12 cellular contexts compared by ENCODE assay signal in genomic region chr6:21738180-21739094, GRCh38.
DNase-seq lines count a peak whose midpoint lies in the region; ATAC-seq, FAIRE-seq and TF ChIP-seq lines count a peak whose summit lies in the region.
"Had no signal": no experiment of that assay in that cellular context is flagged by ENCODE, and none has a peak within 500 bp of the region (broad histone marks: within the 10 kb centered on the region; RNA-seq: fewer than 3 reads in every experiment).

No MANE protein-coding gene starts in this region.

- no peaks in the 10 kb centered on the region for H3K79me2 ChIP-seq in HCT116 (ENCODE audit: insufficient read depth, low read length)

- H3K9ac ChIP-seq in HCT116 (ENCODE audit: low read length): no peak overlapping the region
- no peak overlapping the region for H3K9ac ChIP-seq in endodermal cell (ENCODE audit: extremely low read depth, low read length, poor library complexity, severe bottlenecking)

- H3K4me3 ChIP-seq in HCT116 (replicated peaks in 1 of 2; ENCODE audit: low read depth in 1 of 2, low read length in 2 of 2) (no peak overlapping the region), endodermal cell (ENCODE audit: low read length) (no peak overlapping the region), pancreas (no peak overlapping the region)
- H3K4me3 ChIP-seq: tibial nerve had no signal

- H3K4me2 ChIP-seq in HCT116 (ENCODE audit: low read length): peak overlapping the region; percentile 22; the same call in 1 of the 2 replicates

- RAD21 ChIA-PET in HCT116 (lab: Charles Lee; ENCODE audit: low non-redundant PET in 1 of 2, low total read pairs in 2 of 2, uncharacterized antibody in 2 of 2, unreplicated experiment in 2 of 2): interaction anchor here in 1 of 2 experiments (0.5 kb wide), 1 partner anchor 94 kb away, joined by 6 read pairs; no protein-coding TSS in a partner anchor

- H3K27me3 ChIP-seq in HCT116 (ENCODE audit: insufficient read depth, low read length) (no peaks in the 10 kb centered on the region), endodermal cell (ENCODE audit: control insufficient read depth, insufficient read depth, low read length, poor library complexity, severe bottlenecking) (no peaks in the 10 kb centered on the region), pancreas (no peaks in the 10 kb centered on the region)
- H3K27me3 ChIP-seq: tibial nerve had no signal

- TF ChIP-seq CTCF in HCT116 (IDR thresholded peaks at IDR 0.05 in 2 of 3, conservative IDR thresholded peaks at IDR 0.05 in 1 of 3; ENCODE audit: borderline replicate concordance in 1 of 3, insufficient read depth in 1 of 3, low read depth in 2 of 3, low read length in 2 of 3) (no peak), endodermal cell (conservative IDR thresholded peaks at IDR 0.05) (no peak), pancreas (IDR thresholded peaks at IDR 0.05) (no peak)

- WGBS in endodermal cell (ENCODE audit: insufficient coverage in 1 of 2, insufficient read length in 1 of 2), 2 experiments: 89 to 100% methylated on average over 2 to 5 of the region's 5 CpGs
- 44 to 53% methylated on average over 5 of the region's 5 CpGs for WGBS in pancreas, 2 donors

- H3K27ac ChIP-seq in HCT116 (ENCODE audit: low read depth, low read length) (no peak overlapping the region), endodermal cell (ENCODE audit: low read depth, low read length) (no peak overlapping the region), pancreas (peak overlapping the region in 3 of 4 donors; percentile 32 to 57 (median 37))
- H3K27ac ChIP-seq: tibial nerve had no signal

- DNase-seq in HCT116 (ENCODE audit: low read depth, low spot score) (no peak), NCI-H510A treated with DMSO at 0.1 percent for 48 hours (lab: John Stamatoyannopoulos, UW) (peak; percentile 96), endodermal cell (no peak), pancreas (no peak), RPMI8226 (no peak)
- no peak for DNase-seq in activated CD4-positive, alpha-beta T cell treated with anti-CD3 and anti-CD28 coated beads, Interleukin-2, amount 50 U/mL, for 48 hours
- DNase-seq: activated T-cell treated with anti-CD3 and anti-CD28 coated beads, Interleukin-2, amount 50 U/mL, for 1 hour; caudate nucleus; retina had no signal

- H3K9me3 Mint-ChIP-seq in endodermal cell: no peaks in the 10 kb centered on the region

- H3K4me3 Mint-ChIP-seq in endodermal cell: peak overlapping the region; percentile 17

- intact Hi-C loops in HCT116 (cut with micrococcal nuclease) (no loop called here), pancreas (cut with DNase I) (no loop called here)

- H3K36me3 ChIP-seq in HCT116 (ENCODE audit: control insufficient read depth in 1 of 2, insufficient read depth in 2 of 2, low read length in 2 of 2) (no peaks in the 10 kb centered on the region), endodermal cell (ENCODE audit: control insufficient read depth, insufficient read depth, low read length) (peaks cover 22% of the 10 kb centered on the region), pancreas (no peaks in the 10 kb centered on the region)
- H3K36me3 ChIP-seq: tibial nerve had no signal

- peaks cover 75% of the 10 kb centered on the region for H3K4me1 Mint-ChIP-seq in endodermal cell

- POLR2A ChIA-PET in HCT116 (lab: Charles Lee): no interaction called here

- ATAC-seq in HCT116 (no peak), pancreas (peak; percentile 56 to 76 (median 61)), GM21825 (IDR thresholded peaks at IDR 0.05; ENCODE audit: unreplicated experiment) (no peak), HG03139 (IDR thresholded peaks at IDR 0.05; ENCODE audit: unreplicated experiment) (no peak)

- H4K20me1 ChIP-seq in HCT116 (ENCODE audit: insufficient read depth): no peaks in the 10 kb centered on the region

- H2AFZ ChIP-seq in HCT116 (ENCODE audit: low read depth, low read length, poor library complexity, severe bottlenecking): peak overlapping the region; percentile 49

- H3K9me3 ChIP-seq in HCT116 (ENCODE audit: control insufficient read depth in 1 of 2, insufficient read depth in 1 of 2, low read depth in 1 of 2, low read length in 2 of 2): no peaks in the 10 kb centered on the region
- no peaks in the 10 kb centered on the region for H3K9me3 ChIP-seq in endodermal cell (ENCODE audit: control insufficient read depth, low read length)
- no peaks in the 10 kb centered on the region for H3K9me3 ChIP-seq in pancreas
- H3K9me3 ChIP-seq: tibial nerve had no signal

- H3K9me2 ChIP-seq in HCT116 (ENCODE audit: insufficient read depth): no peaks in the 10 kb centered on the region

- H3K4me1 ChIP-seq in HCT116 (ENCODE audit: control insufficient read depth in 1 of 2, insufficient read depth in 2 of 2, low read length in 2 of 2) (peaks cover 23 to 42% of the 10 kb centered on the region in 2 experiments; a peak in 3 of 4 replicates), endodermal cell (ENCODE audit: control insufficient read depth, insufficient read depth, low read length) (peaks cover 33% of the 10 kb centered on the region), pancreas (peaks cover 0 to 15% (median 12%) of the 10 kb centered on the region in 3 donors)

- no peak for TF ChIP-seq RAD21 in HCT116 (IDR thresholded peaks at IDR 0.05; ENCODE audit: low read depth)

- peak overlapping the region; percentile 79 for H3K27ac Mint-ChIP-seq in endodermal cell

- H3K36me3 Mint-ChIP-seq in endodermal cell (ENCODE audit: low read depth): peaks cover 10% of the 10 kb centered on the region

- no peak for TF ChIP-seq POLR2A in HCT116 (IDR thresholded peaks at IDR 0.05; ENCODE audit: borderline replicate concordance, extremely low read depth, insufficient read depth, insufficient read length)

- H3K27me3 Mint-ChIP-seq in endodermal cell (ENCODE audit: insufficient read depth): no peaks in the 10 kb centered on the region

- no peak for FAIRE-seq in pancreas (lab: Jason Lieb, UNC)

- no TSS peak for BruUV-seq in HCT116 (replicated peaks; lab: Mats Ljungman, UMichigan)

- CTCF ChIA-PET in HCT116 (lab: Charles Lee): no interaction called here

TF ChIP-seq in HCT116, 20 proteins besides CTCF, POLR2A, EP300 and RAD21:
- TF ChIP-seq FOSL1 (IDR thresholded peaks at IDR 0.05; ENCODE audit: low read depth) (no peak), SP1 (IDR thresholded peaks at IDR 0.05; ENCODE audit: low read depth) (no peak), ZBTB33 (IDR thresholded peaks at IDR 0.05; ENCODE audit: extremely low read depth, insufficient replicate concordance, low read length) (no peak), ZNF274 (IDR thresholded peaks at IDR 0.05; ENCODE audit: low read depth, low read length) (no peak), CEBPB (IDR thresholded peaks at IDR 0.05; ENCODE audit: low read depth) (no peak), MAX (IDR thresholded peaks at IDR 0.05) (no peak), EZH2 (IDR thresholded peaks at IDR 0.05) (no peak), SRF (IDR thresholded peaks at IDR 0.05; ENCODE audit: low read depth) (no peak), EGR1 (IDR thresholded peaks at IDR 0.05; ENCODE audit: low read depth) (no peak), TCF7L2 (IDR thresholded peaks at IDR 0.05; ENCODE audit: borderline replicate concordance, extremely low read depth, insufficient read depth, insufficient read length) (no peak), JUND (IDR thresholded peaks at IDR 0.05) (no peak), ATF3 (IDR thresholded peaks at IDR 0.05) (no peak), POLR2AphosphoS5 (IDR thresholded peaks at IDR 0.05; ENCODE audit: low read depth, low read length) (no peak), YY1 (IDR thresholded peaks at IDR 0.05; ENCODE audit: extremely low read depth, insufficient replicate concordance, low read depth, low read length) (no peak), ZFX (IDR thresholded peaks at IDR 0.05) (no peak)

Comparison
In these comparisons a context has a peak if more than half of its experiments do, and no peak if none do; other contexts are left out.
1. ATAC-seq: peak in pancreas (4 of 4); none in HCT116 (single experiment), GM21825 (single experiment) and HG03139 (single experiment).
2. H3K27ac ChIP-seq: peak in pancreas (3 of 4); none in HCT116 (single experiment) and endodermal cell (single experiment).